Comparison of ENCODE assay signal across 23 cellular contexts in the genomic region with DNA sequence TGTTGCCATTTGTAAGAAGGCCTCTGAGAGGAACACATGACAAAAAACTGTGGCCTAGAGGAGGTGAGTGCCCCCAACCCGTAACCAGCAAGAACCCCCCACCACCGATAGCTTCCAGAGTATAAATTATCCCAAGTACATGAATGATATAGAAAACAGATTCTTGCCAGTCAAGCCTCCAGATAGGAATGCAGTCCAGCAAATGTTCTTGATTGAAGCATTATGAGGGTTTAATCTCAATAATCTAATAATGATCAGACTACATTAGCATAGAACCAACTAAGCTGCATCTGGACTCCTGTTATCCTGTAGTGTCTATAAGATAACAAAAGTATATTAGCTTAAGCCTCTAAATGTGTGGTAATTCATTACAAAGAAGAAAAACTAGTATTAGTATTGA.
"Had no signal": no experiment of that assay in that cellular context is flagged by ENCODE, and none has a peak within 500 bp of the region (broad histone marks: within the 10 kb centered on the region; RNA-seq: fewer than 3 reads in every experiment).

No MANE protein-coding gene starts in this region.

- H3K36me3 Mint-ChIP-seq: natural killer cell; stimulated activated naive B cell treated with anti-CD40 and anti-IgM and Interleukin-4, amounts not matched to agents 10 μg/mL and 1 μg/mL and 100 μg/mL, for 72 hours had no signal

- H3K4me1 Mint-ChIP-seq: natural killer cell; stimulated activated naive B cell treated with anti-CD40 and anti-IgM and Interleukin-4, amounts not matched to agents 10 μg/mL and 1 μg/mL and 100 μg/mL, for 72 hours had no signal

- H3K27me3 ChIP-seq: gastrocnemius medialis, neutrophil, pancreas, right lobe of liver, tibial nerve, upper lobe of left lung had no signal

- DNase-seq: effector CD8-positive, alpha-beta T cell; endodermal cell; foreskin fibroblast; gastrocnemius medialis; head of caudate nucleus; left ventricle myocardium superior; lower lobe of right lung; natural killer cell; pancreas; right lobe of liver; small intestine; stimulated activated CD4-positive, alpha-beta T cell treated with anti-CD3 and anti-CD28 coated beads, Interleukin-15, amount 100 ng/mL, for 24 hours; stimulated activated CD4-positive, alpha-beta T cell treated with anti-CD3 and anti-CD28 coated beads, Interleukin-2, amount 100 ng/mL, for 48 hours; stimulated activated naive B cell treated with anti-CD40 and anti-IgM and Interleukin-4, amounts not matched to agents 10 μg/mL and 1 μg/mL and 100 μg/mL, for 72 hours; upper lobe of left lung had no signal

- H3K36me3 ChIP-seq: gastrocnemius medialis, lower lobe of right lung, neutrophil, pancreas, right lobe of liver, thoracic aorta, tibial nerve, upper lobe of left lung had no signal

- H3K4me1 ChIP-seq: gastrocnemius medialis, lower lobe of right lung, pancreas, right lobe of liver, tibial nerve, upper lobe of left lung had no signal

- H3K27me3 Mint-ChIP-seq: dendritic cell treated with granulocyte-macrophage colony-stimulating factor and Interleukin-4, amounts not matched to agents 40 ng/mL and 50 ng/mL, for 4 days; stimulated activated naive B cell treated with anti-CD40 and anti-IgM and Interleukin-4, amounts not matched to agents 10 μg/mL and 1 μg/mL and 100 μg/mL, for 72 hours; stimulated activated naive CD8-positive, alpha-beta T cell treated with anti-CD3 and anti-CD28 coated beads, Interleukin-15, Interleukin-2, amounts not matched to agents 100 ng/mL and 50 ng/mL, for 24 hours had no signal

- H3K9me3 ChIP-seq: gastrocnemius medialis, lower lobe of right lung, neutrophil, pancreas, right lobe of liver, thoracic aorta, tibial nerve, upper lobe of left lung had no signal

- H3K4me3 Mint-ChIP-seq: dendritic cell treated with granulocyte-macrophage colony-stimulating factor and Interleukin-4, amounts not matched to agents 40 ng/mL and 50 ng/mL, for 4 days; endodermal cell; natural killer cell; neural crest cell; stimulated activated naive B cell treated with anti-CD40 and anti-IgM and Interleukin-4, amounts not matched to agents 10 μg/mL and 1 μg/mL and 100 μg/mL, for 72 hours; stimulated activated naive CD8-positive, alpha-beta T cell treated with anti-CD3 and anti-CD28 coated beads, Interleukin-15, Interleukin-2, amounts not matched to agents 100 ng/mL and 50 ng/mL, for 24 hours had no signal

- ATAC-seq: esophagus mucosa; gastrocnemius medialis; left ventricle myocardium superior; lower lobe of right lung; natural killer cell; pancreas; right lobe of liver; stimulated activated naive B cell treated with anti-CD40 and anti-IgM and Interleukin-4, amounts not matched to agents 10 μg/mL and 1 μg/mL and 100 μg/mL, for 72 hours had no signal

- H3K9me3 Mint-ChIP-seq: endodermal cell, neural crest cell had no signal

- H3K27ac Mint-ChIP-seq: dendritic cell treated with granulocyte-macrophage colony-stimulating factor and Interleukin-4, amounts not matched to agents 40 ng/mL and 50 ng/mL, for 4 days; endodermal cell; natural killer cell; stimulated activated naive B cell treated with anti-CD40 and anti-IgM and Interleukin-4, amounts not matched to agents 10 μg/mL and 1 μg/mL and 100 μg/mL, for 72 hours; stimulated activated naive CD8-positive, alpha-beta T cell treated with anti-CD3 and anti-CD28 coated beads, Interleukin-15, Interleukin-2, amounts not matched to agents 100 ng/mL and 50 ng/mL, for 24 hours had no signal

- H3K4me3 ChIP-seq: gastrocnemius medialis, lower lobe of right lung, pancreas, right lobe of liver, thoracic aorta, tibial nerve, upper lobe of left lung had no signal

- H3K27ac ChIP-seq: epithelial cell of prostate, gastrocnemius medialis, lower lobe of right lung, neutrophil, pancreas, right lobe of liver, thoracic aorta, tibial nerve, upper lobe of left lung had no signal
